22 cellular contexts compared by ENCODE assay signal in the genomic region with DNA sequence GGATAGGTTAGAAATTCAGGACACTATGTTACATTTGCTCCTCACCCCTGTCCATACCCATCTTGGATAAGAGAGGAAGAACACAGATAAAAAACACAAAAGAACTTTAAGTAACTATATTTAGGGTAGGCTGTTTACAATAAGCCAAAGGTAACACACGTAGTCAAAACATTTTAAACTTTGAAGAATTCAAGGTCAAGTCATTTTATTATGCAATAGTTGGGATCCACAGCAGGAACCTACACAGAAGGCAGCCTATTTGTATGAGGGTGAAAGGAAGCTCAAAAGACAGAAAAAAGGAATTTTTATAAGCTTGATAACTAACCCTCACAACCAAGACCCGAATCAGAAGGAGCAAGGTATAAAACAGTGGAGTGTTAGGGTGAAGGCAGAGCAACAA.
DNase-seq lines count a peak whose midpoint lies in the region; ATAC-seq and TF ChIP-seq lines count a peak whose summit lies in the region.
"Had no signal": no experiment of that assay in that cellular context is flagged by ENCODE, and none has a peak within 500 bp of the region (broad histone marks: within the 10 kb centered on the region; RNA-seq: fewer than 3 reads in every experiment).

No MANE protein-coding gene starts in this region.

- CTCF ChIA-PET in CD4-positive, alpha-beta memory T cell (lab: Charles Lee; ENCODE audit: partially characterized antibody): interaction anchor here (1.2 kb wide), 1 partner anchor 66 kb away, joined by 3 read pairs; no protein-coding TSS in a partner anchor
- CTCF ChIA-PET in activated CD8-positive, alpha-beta T cell treated with anti-CD3 and anti-CD28 coated beads for 36 hours (lab: Charles Lee): interaction anchor here (1.7 kb wide), 1 partner anchor 183 kb away, joined by 4 read pairs; no protein-coding TSS in a partner anchor

- H3K9me3 Mint-ChIP-seq in CD4-positive, alpha-beta memory T cell: no peaks in the 10 kb centered on the region
- H3K9me3 Mint-ChIP-seq in natural killer cell: no peaks in the 10 kb centered on the region
- no peaks in the 10 kb centered on the region for H3K9me3 Mint-ChIP-seq in activated CD8-positive, alpha-beta T cell treated with anti-CD3 and anti-CD28 coated beads for 36 hours

- POLR2A ChIA-PET in CD4-positive, alpha-beta memory T cell (lab: Charles Lee; ENCODE audit: partially characterized antibody): interaction anchor here (1.2 kb wide), 1 partner anchor 66 kb away, joined by 3 read pairs; no protein-coding TSS in a partner anchor
- POLR2A ChIA-PET in activated CD8-positive, alpha-beta T cell treated with anti-CD3 and anti-CD28 coated beads for 36 hours (lab: Charles Lee): no interaction called here

- no peaks in the 10 kb centered on the region for H3K36me3 Mint-ChIP-seq in CD4-positive, alpha-beta memory T cell
- H3K36me3 Mint-ChIP-seq in natural killer cell: no peaks in the 10 kb centered on the region
- H3K36me3 Mint-ChIP-seq in activated CD8-positive, alpha-beta T cell treated with anti-CD3 and anti-CD28 coated beads for 36 hours (ENCODE audit: low read depth): no peaks in the 10 kb centered on the region

- DNase-seq in CD4-positive, alpha-beta memory T cell: no peak
- DNase-seq in choroid plexus epithelial cell (ENCODE audit: low read depth) (peak; percentile 6), natural killer cell (no peak), mucosa of gallbladder (ENCODE audit: low spot score) (no peak)
- no peak for DNase-seq in activated CD8-positive, alpha-beta T cell treated with anti-CD3 and anti-CD28 coated beads for 36 hours
- DNase-seq: DMS53, GDM1, GOT3, HCEC 1CT, KBM-7, NCI-H1092 treated with DMSO at 0.1 percent for 48 hours, NCI-H1436 treated with DMSO at 0.1 percent for 48 hours, NCI-H1930, NCI-H226, NCI-H510A treated with DMSO at 0.1 percent for 48 hours, NCI-H748 treated with DMSO at 0.1 percent for 48 hours, PC-9, RPMI8226, SHP77 had no signal

- peak overlapping the region in 2 of 7 donors; percentile 21 to 48 for H3K27ac Mint-ChIP-seq in CD4-positive, alpha-beta memory T cell
- peak overlapping the region; percentile 76 for H3K27ac Mint-ChIP-seq in natural killer cell
- no peak overlapping the region for H3K27ac Mint-ChIP-seq in activated CD8-positive, alpha-beta T cell treated with anti-CD3 and anti-CD28 coated beads for 36 hours

- no peak overlapping the region for H3K4me3 ChIP-seq in CD4-positive, alpha-beta memory T cell (ENCODE audit: low read length in 2 of 2)
- no peak overlapping the region for H3K4me3 ChIP-seq in choroid plexus epithelial cell (ENCODE audit: low read depth, low read length)
- H3K4me3 ChIP-seq: BLaER1, PC-9 had no signal

- peaks cover 25% of the 10 kb centered on the region for H3K4me1 ChIP-seq in CD4-positive, alpha-beta memory T cell (ENCODE audit: insufficient read depth, low read length)
- H3K4me1 ChIP-seq: BLaER1 had no signal

- no peaks in the 10 kb centered on the region for H3K27me3 ChIP-seq in CD4-positive, alpha-beta memory T cell (ENCODE audit: insufficient read depth, low read length)
- H3K27me3 ChIP-seq: BLaER1 had no signal

- intact Hi-C loops in CD4-positive, alpha-beta memory T cell (cut with micrococcal nuclease): no loop called here
- intact Hi-C loops in natural killer cell (cut with micrococcal nuclease): no loop called here
- intact Hi-C loops in activated CD8-positive, alpha-beta T cell treated with anti-CD3 and anti-CD28 coated beads for 36 hours (cut with micrococcal nuclease): no loop called here

- H3K27ac ChIP-seq in CD4-positive, alpha-beta memory T cell (ENCODE audit: low read depth, low read length): no peak overlapping the region
- H3K27ac ChIP-seq in KOPT-K1 (ENCODE audit: low read depth, low read length, poor library complexity, severe bottlenecking): peak overlapping the region; percentile 51
- H3K27ac ChIP-seq: BLaER1, PC-9 had no signal

- H3K4me1 Mint-ChIP-seq in CD4-positive, alpha-beta memory T cell: peaks cover 26 to 50% (median 30%) of the 10 kb centered on the region in 4 donors
- peaks cover 25 to 29% of the 10 kb centered on the region in 2 donors for H3K4me1 Mint-ChIP-seq in natural killer cell
- H3K4me1 Mint-ChIP-seq in activated CD8-positive, alpha-beta T cell treated with anti-CD3 and anti-CD28 coated beads for 36 hours (ENCODE audit: low read depth): peaks cover 23% of the 10 kb centered on the region

- no peaks in the 10 kb centered on the region for H3K36me3 ChIP-seq in CD4-positive, alpha-beta memory T cell (ENCODE audit: insufficient read depth, low read length)
- H3K36me3 ChIP-seq in KOPT-K1 (ENCODE audit: insufficient read depth, low read length): no peaks in the 10 kb centered on the region
- H3K36me3 ChIP-seq: BLaER1 had no signal

- ATAC-seq in natural killer cell: no peak
- no peak for ATAC-seq in GM19455 (IDR thresholded peaks at IDR 0.05; ENCODE audit: unreplicated experiment)
- no peak for ATAC-seq in activated CD8-positive, alpha-beta T cell treated with anti-CD3 and anti-CD28 coated beads for 36 hours

- peak overlapping the region in 6 of 8 donors; percentile 67 to 80 (median 70) for H3K4me3 Mint-ChIP-seq in CD4-positive, alpha-beta memory T cell
- peak overlapping the region; percentile 69 for H3K4me3 Mint-ChIP-seq in natural killer cell
- H3K4me3 Mint-ChIP-seq in activated CD8-positive, alpha-beta T cell treated with anti-CD3 and anti-CD28 coated beads for 36 hours: no peak overlapping the region

- peaks cover 0 to 2% of the 10 kb centered on the region in 2 donors for H3K27me3 Mint-ChIP-seq in CD4-positive, alpha-beta memory T cell
- H3K27me3 Mint-ChIP-seq in natural killer cell (ENCODE audit: low read depth in 2 of 2): peaks cover 0 to 5% of the 10 kb centered on the region in 2 donors
- H3K27me3 Mint-ChIP-seq in activated CD8-positive, alpha-beta T cell treated with anti-CD3 and anti-CD28 coated beads for 36 hours: peaks cover under 1% of the 10 kb centered on the region

- no peaks in the 10 kb centered on the region for H3K9me3 ChIP-seq in CD4-positive, alpha-beta memory T cell (ENCODE audit: control insufficient read depth in 1 of 2, low read length in 2 of 2)
- H3K9me3 ChIP-seq in KOPT-K1 (ENCODE audit: insufficient read depth, low read length, poor library complexity, severe bottlenecking): no peaks in the 10 kb centered on the region

- TF ChIP-seq CTCF in choroid plexus epithelial cell (conservative IDR thresholded peaks at IDR 0.05; ENCODE audit: low read depth, low read length): no peak
- TF ChIP-seq CTCF in natural killer cell (IDR thresholded peaks at IDR 0.05): no peak
- TF ChIP-seq CTCF in activated CD8-positive, alpha-beta T cell treated with anti-CD3 and anti-CD28 coated beads for 36 hours (IDR thresholded peaks at IDR 0.05): no peak
